Comparison of ENCODE assay signal across 27 cellular contexts in the genomic region with DNA sequence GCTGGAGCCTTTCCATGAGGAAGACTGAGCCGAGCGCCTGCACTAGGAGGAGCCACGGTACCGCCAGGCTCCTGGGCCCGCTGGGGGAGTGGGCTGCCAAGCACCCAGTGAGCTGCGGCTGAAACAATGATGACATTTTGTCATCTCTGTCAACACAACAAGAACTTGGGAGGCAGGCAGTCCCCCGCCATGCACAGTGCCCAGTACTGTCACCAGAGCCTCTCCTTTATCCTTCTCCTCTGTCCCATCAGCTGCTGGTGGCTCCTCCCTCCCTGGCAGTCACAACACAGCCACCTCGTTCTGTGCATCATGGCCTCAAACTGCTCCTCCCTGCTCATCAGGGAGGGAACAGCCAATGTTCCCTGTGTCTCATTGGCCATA. TPM values are rescaled to one million over a fixed set of nuclear protein-coding genes. Genes with fewer than 3 reads are reported as not detected.
DNase-seq lines count a peak whose midpoint lies in the region; ATAC-seq and TF ChIP-seq lines count a peak whose summit lies in the region.
"Had no signal": no experiment of that assay in that cellular context is flagged by ENCODE, and none has a peak within 500 bp of the region (broad histone marks: within the 10 kb centered on the region; RNA-seq: fewer than 3 reads in every experiment).

No MANE protein-coding gene starts in this region.

- DNase-seq in SK-N-SH: peak; percentile 9
- peak in 46 of 58 donors; percentile 25 to 95 (median 74) for DNase-seq in anterior cingulate cortex (lab: John Stamatoyannopoulos, UW)
- peak; percentile 92 for DNase-seq in medulla oblongata (ENCODE audit: extremely low spot score)
- peak; percentile 65 for DNase-seq in spleen
- no peak for DNase-seq in ovary
- DNase-seq in KBM-7: no peak
- DNase-seq: activated CD4-positive, alpha-beta T cell treated with anti-CD3 and anti-CD28 coated beads, Interleukin-2, amount 50 U/mL, for 4 hours; activated CD8-positive, alpha-beta memory T cell treated with anti-CD3 and anti-CD28 coated beads, Interleukin-2, amount 50 U/mL, for 48 hours; activated effector memory CD4-positive, alpha-beta T cell treated with Interleukin-2 at 50 U/mL for 16 hours; COR-L47; GM23248; heart left ventricle; left lung; NCI-H1105 treated with DMSO at 0.1 percent for 48 hours; NCI-H510A; stimulated activated CD4-positive, alpha-beta T cell treated with anti-CD3 and anti-CD28 coated beads, Interleukin-4, amount 100 ng/mL, for 1 hour; stimulated activated naive CD4-positive, alpha-beta T cell; T-helper 2 cell; trophoblast cell had no signal

- H3K79me2 ChIP-seq in SK-N-SH (ENCODE audit: insufficient read depth): no peaks in the 10 kb centered on the region

- no peak for TF ChIP-seq EP300 in SK-N-SH (IDR thresholded peaks at IDR 0.05; ENCODE audit: borderline replicate concordance in 1 of 2, low read depth in 1 of 2, low read length in 1 of 2)
- TF ChIP-seq EP300 in ovary (IDR thresholded peaks at IDR 0.05): no peak

- intact Hi-C loops in spleen (cut with DNase I; ENCODE audit: low total_unique reads) (no loop called here), ovary (cut with DNase I) (no loop called here)

- CTCF ChIA-PET in SK-N-SH (lab: Yijun Ruan, JAX): interaction anchor here (0.9 to 1.1 kb wide), 2 partner anchors 10 to 31 kb away, joined by 3 read pairs; no protein-coding TSS in a partner anchor

- H3K4me1 ChIP-seq in SK-N-SH (ENCODE audit: control insufficient read depth in 1 of 2, insufficient read depth in 2 of 2, low read depth in 1 of 2, low read length in 1 of 2) (peaks cover 0 to 2% of the 10 kb centered on the region in 2 experiments; a peak in 1 of 4 replicates), spleen (peaks cover 6 to 37% (median 31%) of the 10 kb centered on the region in 6 donors), ovary (ENCODE audit: insufficient read depth) (peaks cover 9% of the 10 kb centered on the region)
- H3K4me1 ChIP-seq: breast epithelium had no signal

- in situ Hi-C loops in KBM-7 (cut with MboI; ENCODE audit: low pct_unique_long_range_greater_than_20kb, low sequenced_read_pairs): no loop called here

- no peak overlapping the region for H3K4me3 ChIP-seq in SK-N-SH (ENCODE audit: low read depth in 2 of 2, low read length in 1 of 2)
- H3K4me3 ChIP-seq in spleen: no peak overlapping the region
- H3K4me3 ChIP-seq in ovary: no peak overlapping the region
- H3K4me3 ChIP-seq: breast epithelium, GM23248, heart left ventricle, left lung, Peyer's patch, SJSA1 had no signal

- TF ChIP-seq CTCF in SK-N-SH (IDR thresholded peaks at IDR 0.05) (no peak), spleen (IDR thresholded peaks at IDR 0.05 in 8 of 11, conservative IDR thresholded peaks at IDR 0.05 in 3 of 11) (no peak), ovary (IDR thresholded peaks at IDR 0.05) (no peak)

- no peaks in the 10 kb centered on the region for H4K20me1 ChIP-seq in SK-N-SH (ENCODE audit: insufficient read depth)

- TF ChIP-seq POLR2A in spleen (IDR thresholded peaks at IDR 0.05) (no peak), ovary (IDR thresholded peaks at IDR 0.05) (no peak)

- H3K9me3 ChIP-seq in SK-N-SH (no peaks in the 10 kb centered on the region), spleen (peaks cover 0 to 6% (median 1%) of the 10 kb centered on the region in 8 donors), ovary (no peaks in the 10 kb centered on the region)
- H3K9me3 ChIP-seq: Peyer's patch, SJSA1 had no signal

- 17% methylated on average over 2 of the region's 8 CpGs for WGBS in SK-N-SH (ENCODE audit: low lambda C conversion rate)
- WGBS in spleen, 5 donors: 81 to 98% (median 91%) methylated on average over 8 of the region's 8 CpGs
- 92 to 95% (median 94%) methylated on average over 8 of the region's 8 CpGs for WGBS in ovary, 3 donors

- H2AFZ ChIP-seq in SK-N-SH (ENCODE audit: low read depth): no peak overlapping the region
- H2AFZ ChIP-seq: GM23248 had no signal

- no peak for TF ChIP-seq RAD21 in SK-N-SH (IDR thresholded peaks at IDR 0.05; ENCODE audit: low read length)

- H3F3A ChIP-seq in SK-N-SH (replicated peaks; ENCODE audit: insufficient read depth): no peaks in the 10 kb centered on the region

- no peak overlapping the region for H3K4me2 ChIP-seq in SK-N-SH

- H3K27me3 ChIP-seq in SK-N-SH (ENCODE audit: insufficient read depth) (no peaks in the 10 kb centered on the region), spleen (replicated peaks in 1 of 7) (peaks cover 0 to 9% (median 0%) of the 10 kb centered on the region in 7 donors), ovary (no peaks in the 10 kb centered on the region)
- H3K27me3 ChIP-seq: Peyer's patch, SJSA1 had no signal

- no peak for ATAC-seq in SK-N-SH treated with all-trans-retinoic acid at 6 μM for 48 hours
- ATAC-seq in HG02973 (IDR thresholded peaks at IDR 0.05; ENCODE audit: unreplicated experiment): no peak
- ATAC-seq: heart left ventricle, left lung had no signal

- H3K27ac ChIP-seq in SK-N-SH (ENCODE audit: low read depth in 2 of 2, low read length in 1 of 2) (no peak overlapping the region), spleen (no peak overlapping the region), ovary (no peak overlapping the region)
- H3K27ac ChIP-seq: 22Rv1, breast epithelium, GM23248, heart left ventricle, left lung, Peyer's patch, SJSA1, VCaP had no signal

- H3K36me3 ChIP-seq in SK-N-SH (replicated peaks in 1 of 2; ENCODE audit: control insufficient read depth in 1 of 2, insufficient read depth in 2 of 2, low read length in 1 of 2) (no peaks in the 10 kb centered on the region), spleen (no peaks in the 10 kb centered on the region), ovary (no peaks in the 10 kb centered on the region)
- H3K36me3 ChIP-seq: breast epithelium, heart left ventricle, left lung, Peyer's patch, SJSA1 had no signal

- no peaks in the 10 kb centered on the region for H3K9me2 ChIP-seq in SK-N-SH

- POLR2A ChIA-PET in SK-N-SH (lab: Yijun Ruan, JAX): no interaction called here

- no peak overlapping the region for H3K9ac ChIP-seq in SK-N-SH
- H3K9ac ChIP-seq: GM23248 had no signal

TF ChIP-seq in SK-N-SH, 30 proteins besides CTCF, POLR2A, EP300 and RAD21 (continues in another document):
- TF ChIP-seq, protein P1, sequence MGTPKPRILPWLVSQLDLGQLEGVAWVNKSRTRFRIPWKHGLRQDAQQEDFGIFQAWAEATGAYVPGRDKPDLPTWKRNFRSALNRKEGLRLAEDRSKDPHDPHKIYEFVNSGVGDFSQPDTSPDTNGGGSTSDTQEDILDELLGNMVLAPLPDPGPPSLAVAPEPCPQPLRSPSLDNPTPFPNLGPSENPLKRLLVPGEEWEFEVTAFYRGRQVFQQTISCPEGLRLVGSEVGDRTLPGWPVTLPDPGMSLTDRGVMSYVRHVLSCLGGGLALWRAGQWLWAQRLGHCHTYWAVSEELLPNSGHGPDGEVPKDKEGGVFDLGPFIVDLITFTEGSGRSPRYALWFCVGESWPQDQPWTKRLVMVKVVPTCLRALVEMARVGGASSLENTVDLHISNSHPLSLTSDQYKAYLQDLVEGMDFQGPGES (IDR thresholded peaks at IDR 0.05; ENCODE audit: low read depth, low read length): no peak
- TF ChIP-seq NFIC (IDR thresholded peaks at IDR 0.05; ENCODE audit: borderline replicate concordance) (no peak), JUND (IDR thresholded peaks at IDR 0.05) (no peak), TAF1 (IDR thresholded peaks at IDR 0.05; ENCODE audit: borderline replicate concordance, low read depth, low read length) (no peak)
- TF ChIP-seq, protein P2, sequence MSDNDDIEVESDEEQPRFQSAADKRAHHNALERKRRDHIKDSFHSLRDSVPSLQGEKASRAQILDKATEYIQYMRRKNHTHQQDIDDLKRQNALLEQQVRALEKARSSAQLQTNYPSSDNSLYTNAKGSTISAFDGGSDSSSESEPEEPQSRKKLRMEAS (IDR thresholded peaks at IDR 0.05; ENCODE audit: low read depth): no peak

TF ChIP-seq in SK-N-SH treated with all-trans-retinoic acid at 6 μM for 48 hours, 23 proteins besides CTCF, POLR2A, EP300 and RAD21:
- TF ChIP-seq CSDC2 (CRISPR knock-in tag; IDR thresholded peaks at IDR 0.05) (no peak), OSR1 (CRISPR knock-in tag; IDR thresholded peaks at IDR 0.05) (no peak), SNAI2 (CRISPR knock-in tag; IDR thresholded peaks at IDR 0.05) (no peak), ISL1 (CRISPR knock-in tag; IDR thresholded peaks at IDR 0.05) (no peak), TOX (CRISPR knock-in tag; IDR thresholded peaks at IDR 0.05; ENCODE audit: borderline replicate concordance) (no peak), RARB (CRISPR knock-in tag; IDR thresholded peaks at IDR 0.05) (no peak), ZNF8 (CRISPR knock-in tag; IDR thresholded peaks at IDR 0.05) (no peak), ZFP3 (CRISPR knock-in tag; IDR thresholded peaks at IDR 0.05) (no peak)
- TF ChIP-seq, protein P3, sequence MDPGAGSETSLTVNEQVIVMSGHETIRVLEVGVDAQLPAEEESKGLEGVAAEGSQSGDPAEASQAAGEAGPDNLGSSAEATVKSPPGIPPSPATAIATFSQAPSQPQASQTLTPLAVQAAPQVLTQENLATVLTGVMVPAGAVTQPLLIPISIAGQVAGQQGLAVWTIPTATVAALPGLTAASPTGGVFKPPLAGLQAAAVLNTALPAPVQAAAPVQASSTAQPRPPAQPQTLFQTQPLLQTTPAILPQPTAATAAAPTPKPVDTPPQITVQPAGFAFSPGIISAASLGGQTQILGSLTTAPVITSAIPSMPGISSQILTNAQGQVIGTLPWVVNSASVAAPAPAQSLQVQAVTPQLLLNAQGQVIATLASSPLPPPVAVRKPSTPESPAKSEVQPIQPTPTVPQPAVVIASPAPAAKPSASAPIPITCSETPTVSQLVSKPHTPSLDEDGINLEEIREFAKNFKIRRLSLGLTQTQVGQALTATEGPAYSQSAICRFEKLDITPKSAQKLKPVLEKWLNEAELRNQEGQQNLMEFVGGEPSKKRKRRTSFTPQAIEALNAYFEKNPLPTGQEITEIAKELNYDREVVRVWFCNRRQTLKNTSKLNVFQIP (CRISPR knock-in tag; IDR thresholded peaks at IDR 0.05; ENCODE audit: borderline replicate concordance, low read depth): no peak

RNA-seq across cellular contexts. Expression of a gene that starts 34.0 kb away (rescaled TPM):
- 0.03 and 0.10 TPM in 2 replicates for polyA plus RNA-seq in SK-N-SH (2012; rRNA removed)
- polyA plus RNA-seq in SK-N-SH (2012; cell fraction: cytosol; rRNA removed): 0.05 and 0.45 TPM in 2 replicates
- polyA plus RNA-seq in SK-N-SH (2012; cell fraction: nucleus; rRNA removed): 0.23 and 0.32 TPM in 2 replicates
- 100 to 1,000 TPM; 167 to 403 (median 304) TPM for total RNA-seq in spleen
- polyA plus RNA-seq in spleen: 10 to 100 TPM in 2 of 3 donors, 1 to 10 TPM in 1; 10.0 to 39.8 (median 21.7) TPM
- 10 to 100 TPM in 4 of 7 donors, 1 to 10 TPM in 3; 3.9 to 25.4 (median 13.0) TPM for total RNA-seq in ovary
- 10 to 100 TPM in 1 of 2 donors, 1 to 10 TPM in 1; 3.8 to 26.0 TPM for polyA plus RNA-seq in ovary
- total RNA-seq: GM23248, M059J had no signal

Comparison
In these comparisons a context has a peak if more than half of its experiments do, and no peak if none do; other contexts are left out.
1. DNase-seq: peak in SK-N-SH (single experiment), anterior cingulate cortex (46 of 58), medulla oblongata (single experiment) and spleen (single experiment); none in ovary (0 of 5) and KBM-7 (single experiment).